8 cellular contexts compared by ENCODE assay signal in the genomic region with DNA sequence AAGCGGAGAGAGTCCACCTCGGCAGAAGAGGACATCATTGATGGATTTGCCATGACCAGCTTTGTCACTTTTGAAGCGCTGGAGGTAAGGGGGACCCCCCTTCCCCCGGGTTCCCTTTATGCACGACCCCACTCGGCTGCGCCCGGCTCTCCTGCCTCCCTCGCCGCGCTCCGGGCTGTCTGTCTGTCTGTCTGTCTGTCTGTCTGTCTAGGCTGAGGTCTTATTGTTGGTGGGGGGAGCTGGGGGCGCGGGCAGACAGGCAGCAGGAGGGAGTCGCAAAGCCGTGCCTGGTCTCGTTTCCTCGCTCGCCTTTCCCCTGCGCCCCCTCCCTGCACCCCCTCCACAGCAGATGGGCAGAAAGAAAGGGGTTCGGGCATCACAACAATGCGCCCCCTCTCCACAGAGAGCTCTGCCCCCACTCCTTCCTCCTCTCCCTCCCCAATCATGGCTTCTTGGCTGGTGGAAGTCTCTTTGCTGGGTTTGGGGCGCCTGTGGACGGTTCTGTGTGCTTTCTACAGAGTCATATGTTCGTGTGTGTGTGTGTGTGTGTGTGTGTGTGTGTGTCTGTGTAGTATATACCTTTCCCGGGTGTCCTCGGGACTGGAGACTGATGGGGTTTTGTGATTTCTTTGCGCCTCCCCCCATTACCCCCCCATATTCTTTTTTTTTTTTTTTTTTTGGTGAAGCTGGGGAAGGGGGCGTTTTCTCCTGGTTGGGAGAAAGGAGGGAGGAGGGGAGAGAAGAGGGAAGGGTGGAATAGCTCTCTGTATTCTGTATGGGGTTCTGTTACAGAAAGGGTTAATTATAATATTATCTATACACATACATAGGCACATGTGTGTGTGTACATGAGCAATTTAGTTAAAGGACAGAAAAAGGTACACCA. TPM values are rescaled to one million over a fixed set of nuclear protein-coding genes. Genes with fewer than 3 reads are reported as not detected.
A peak's percentile ranks its signal among the peaks of the same experiment; 100 is the strongest.
DNase-seq lines count a peak whose midpoint lies in the region; ATAC-seq and TF ChIP-seq lines count a peak whose summit lies in the region.

No MANE protein-coding gene starts in this region.

- TF ChIP-seq CTCF in HFF-Myc (IDR thresholded peaks at IDR 0.05; ENCODE audit: low read depth, low read length, missing control alignments) (no peak), dorsolateral prefrontal cortex (IDR thresholded peaks at IDR 0.05 in 54 of 56, conservative IDR thresholded peaks at IDR 0.05 in 2 of 56; ENCODE audit: low read depth in 1 of 56, partially characterized antibody in 56 of 56) (no peak), nephron progenitor cell (IDR thresholded peaks at IDR 0.05) (no peak)

- no peak for ATAC-seq in HG02678 (IDR thresholded peaks at IDR 0.05; ENCODE audit: unreplicated experiment)
- no peak for ATAC-seq in GM18867 (IDR thresholded peaks at IDR 0.05; ENCODE audit: unreplicated experiment)

- H3K27me3 Mint-ChIP-seq in nephron progenitor cell (ENCODE audit: low read depth, poor library complexity): peaks cover 25% of the 10 kb centered on the region

- H3K4me3 Mint-ChIP-seq in nephron progenitor cell: no peak overlapping the region

- peaks cover 47 to 66% (median 64%) of the 10 kb centered on the region in 10 experiments for H3K4me1 ChIP-seq in BLaER1 treated with 17β-estradiol and CSF1 and Interleukin-3, amounts not matched to agents 10 nM and 100 nM

- H3K4me2 ChIP-seq in BLaER1 treated with 17β-estradiol and CSF1 and Interleukin-3, amounts not matched to agents 10 nM and 100 nM: peak overlapping the region; percentile 75 to 97 (median 90)

- H3K4me1 Mint-ChIP-seq in nephron progenitor cell: peaks cover 12% of the 10 kb centered on the region

- peak overlapping the region; percentile 72 to 95 (median 86) for H3K27ac ChIP-seq in BLaER1 treated with 17β-estradiol and CSF1 and Interleukin-3, amounts not matched to agents 10 nM and 100 nM
- peak overlapping the region in 25 of 59 donors; percentile 20 to 99 (median 92) for H3K27ac ChIP-seq in dorsolateral prefrontal cortex

- peak overlapping the region; percentile 87 for H3K27ac Mint-ChIP-seq in nephron progenitor cell

- H3K9me3 ChIP-seq in BLaER1 treated with 17β-estradiol and CSF1 and Interleukin-3, amounts not matched to agents 10 nM and 100 nM (replicated peaks in 1 of 11): no peaks in the 10 kb centered on the region

- intact Hi-C loops in dorsolateral prefrontal cortex (cut with DNase I): loop anchor here (2.0 to 10.0 kb wide), 7 partner anchors 35 to 1095 kb away; no protein-coding TSS in a partner anchor

- peaks cover 27 to 56% (median 49%) of the 10 kb centered on the region in 11 experiments; a peak in 20 of 22 replicates for H4K20me1 ChIP-seq in BLaER1 treated with 17β-estradiol and CSF1 and Interleukin-3, amounts not matched to agents 10 nM and 100 nM

- H3K36me3 Mint-ChIP-seq in nephron progenitor cell (ENCODE audit: low read depth): no peaks in the 10 kb centered on the region

- H3K27me3 ChIP-seq in BLaER1 treated with 17β-estradiol and CSF1 and Interleukin-3, amounts not matched to agents 10 nM and 100 nM: no peaks in the 10 kb centered on the region
- no peaks in the 10 kb centered on the region for H3K27me3 ChIP-seq in dorsolateral prefrontal cortex

- no peaks in the 10 kb centered on the region for H3K9me3 Mint-ChIP-seq in nephron progenitor cell

- DNase-seq in HFF-Myc (ENCODE audit: extremely low read depth, low read depth) (no peak), dorsolateral prefrontal cortex (peak in 1 of 10 donors; percentile 8), nephron progenitor cell (peak; percentile 38), T-helper 9 cell (no peak)
- DNase-seq in stimulated activated CD4-positive, alpha-beta T cell treated with anti-CD3 and anti-CD28 coated beads, Interleukin-1b, Interleukin-23, amount 100 ng/mL, for 48 hours: no peak

- H3K36me3 ChIP-seq in BLaER1 treated with 17β-estradiol and CSF1 and Interleukin-3, amounts not matched to agents 10 nM and 100 nM: no peaks in the 10 kb centered on the region

- H3K9ac ChIP-seq in BLaER1 treated with 17β-estradiol and CSF1 and Interleukin-3, amounts not matched to agents 10 nM and 100 nM: peak overlapping the region; percentile 89 to 96 (median 93)

- peak overlapping the region; percentile 83 to 96 (median 93) for H3K4me3 ChIP-seq in BLaER1 treated with 17β-estradiol and CSF1 and Interleukin-3, amounts not matched to agents 10 nM and 100 nM
- H3K4me3 ChIP-seq in HFF-Myc (replicated peaks; ENCODE audit: low read depth, low read length) (peak overlapping the region; percentile 53), dorsolateral prefrontal cortex (peak overlapping the region; percentile 65 to 97 (median 87))

RNA-seq across cellular contexts. Expression of gene AUTS2, which starts 1.8 kb away (rescaled TPM):
- total RNA-seq in dorsolateral prefrontal cortex: 100 to 1,000 TPM in 10 of 120 experiments, 10 to 100 TPM in 110; 47.2 to 133 (median 80.3) TPM
